Comparison of ENCODE assay signal across 8 cellular contexts in genomic region chr5:141349917-141350619, GRCh38. TPM values are rescaled to one million over a fixed set of nuclear protein-coding genes. Genes with fewer than 3 reads are reported as not detected.
DNase-seq lines count a peak whose midpoint lies in the region; ATAC-seq and TF ChIP-seq lines count a peak whose summit lies in the region.

Gene PCDHGB1, plus strand, starts transcription at chr5:141350099. Its CDS starts 162 bp downstream, at chr5:141350261.

- ATAC-seq in HG03521 (IDR thresholded peaks at IDR 0.05; ENCODE audit: unreplicated experiment) (peak; percentile 88), mucosa of descending colon (peak; percentile 50), GM21723 (IDR thresholded peaks at IDR 0.05; ENCODE audit: unreplicated experiment) (no peak), HG03139 (IDR thresholded peaks at IDR 0.05; ENCODE audit: unreplicated experiment) (no peak)

- no peak within 1 kb of the TSS for H3K4me3 ChIP-seq in mucosa of descending colon

- H3K9me3 ChIP-seq in mucosa of descending colon, result peaks cover 50% of the 10 kb centered on the region

- peak; percentile 47; the same call in 1 of the 2 replicates for TF ChIP-seq POLR2A in Raji (IDR thresholded peaks at IDR 0.05; ENCODE audit: insufficient read depth, low read depth, low read length)

- TF ChIP-seq CTCF in mucosa of descending colon (IDR thresholded peaks at IDR 0.05), result no peak

- DNase-seq in activated T-cell treated with anti-CD3 and anti-CD28 coated beads for 1 hour (ENCODE audit: low read depth) (peak; percentile 11), activated T-cell treated with anti-CD3 and anti-CD28 coated beads for 4 hours (no peak), ecto neural progenitor cell (ENCODE audit: low spot score) (peak; percentile 59), mucosa of descending colon (peak in 2 of 3 donors; percentile 27 to 42)

- intact Hi-C loops in mucosa of descending colon (cut with DNase I, micrococcal nuclease), result no loop called here

- no peaks in the 10 kb centered on the region for H3K36me3 ChIP-seq in mucosa of descending colon (ENCODE audit: low read depth)

- no peaks in the 10 kb centered on the region for H3K4me1 ChIP-seq in mucosa of descending colon (ENCODE audit: low read depth)

RNA-seq across cellular contexts. Expression of gene PCDHGB1, which starts in this region (rescaled TPM):
- 1 to 10 TPM; 1.0 to 4.1 (median 1.2) TPM for total RNA-seq in mucosa of descending colon

Comparison
In these comparisons a context has a peak if more than half of its experiments do, and no peak if none do; other contexts are left out.
1. ATAC-seq: peak in HG03521 (single experiment) and mucosa of descending colon (single experiment); none in GM21723 (single experiment) and HG03139 (single experiment).